ENCODE assay signal across 12 cellular contexts in the genomic region with DNA sequence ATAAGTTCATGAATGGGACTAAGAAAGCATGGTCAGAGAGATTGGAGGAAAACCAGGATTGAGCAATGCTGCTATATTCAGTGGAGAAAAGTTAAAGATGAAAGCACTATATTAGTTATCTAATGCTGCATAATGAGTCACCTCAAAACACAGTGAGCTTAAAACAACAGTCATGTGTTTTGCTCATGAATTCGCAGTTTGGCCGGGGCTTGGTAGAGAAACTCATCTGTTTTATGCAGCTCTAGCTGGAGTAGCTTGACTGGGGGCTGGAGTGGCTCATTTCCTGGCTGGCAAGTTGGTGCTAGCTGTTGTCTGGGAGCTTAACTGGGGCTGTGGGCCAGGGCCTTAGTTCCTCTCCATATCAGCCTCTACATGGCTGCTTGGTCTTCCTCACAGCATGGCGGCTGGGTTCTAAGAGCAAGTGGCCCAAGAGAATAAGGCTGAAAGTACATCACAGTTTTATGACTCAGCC.
DNase-seq lines count a peak whose midpoint lies in the region; ATAC-seq and TF ChIP-seq lines count a peak whose summit lies in the region.
"Had no signal": no experiment of that assay in that cellular context is flagged by ENCODE, and none has a peak within 500 bp of the region (broad histone marks: within the 10 kb centered on the region; RNA-seq: fewer than 3 reads in every experiment).

No MANE protein-coding gene starts in this region.

- peaks cover 5% of the 10 kb centered on the region for H3K4me1 ChIP-seq in BE2C
- H3K4me1 ChIP-seq: Caco-2, neural progenitor cell had no signal

- peak; percentile 75 for DNase-seq in EH (ENCODE audit: low read depth)
- peak; percentile 28 for DNase-seq in RWPE1 (ENCODE audit: low spot score)
- peak; percentile 59 for DNase-seq in fibroblast of gingiva (ENCODE audit: low read depth)
- peak; percentile 69 for DNase-seq in renal cortical epithelial cell (ENCODE audit: low read depth)
- no peak for DNase-seq in NCI-H1048 (lab: John Stamatoyannopoulos, UW)
- no peak for DNase-seq in T-helper 1 cell
- no peak for DNase-seq in BE2C
- DNase-seq: Caco-2, left colon had no signal

- ATAC-seq in GM21576 (IDR thresholded peaks at IDR 0.05; ENCODE audit: unreplicated experiment), result no peak
- ATAC-seq: HCT116, left colon had no signal

- no peak overlapping the region for H3K4me3 ChIP-seq in BE2C (ENCODE audit: low read depth, low read length)
- H3K4me3 ChIP-seq: neural progenitor cell had no signal

- peak overlapping the region; percentile 63 for H3K27ac ChIP-seq in RWPE1
- H3K27ac ChIP-seq: neural progenitor cell had no signal

- POLR2A ChIA-PET in RWPE1 (lab: Yijun Ruan, JAX; ENCODE audit: low non-redundant PET), result no interaction called here

- CTCF ChIA-PET in RWPE1 (lab: Yijun Ruan, JAX), result no interaction called here

- no peaks in the 10 kb centered on the region for H3K9me3 ChIP-seq in BE2C
- H3K9me3 ChIP-seq: Caco-2 had no signal

- TF ChIP-seq CTCF in RWPE1 (conservative IDR thresholded peaks at IDR 0.05; ENCODE audit: low read depth) (no peak), BE2C (IDR thresholded peaks at IDR 0.05; ENCODE audit: low read depth, low read length) (no peak)

- H3K36me3 ChIP-seq in BE2C, result no peaks in the 10 kb centered on the region
- H3K36me3 ChIP-seq: neural progenitor cell had no signal

- no peaks in the 10 kb centered on the region for H3K27me3 ChIP-seq in BE2C
- H3K27me3 ChIP-seq: neural progenitor cell had no signal

Comparison
In these comparisons a context has a peak if more than half of its experiments do, and no peak if none do; other contexts are left out.
1. DNase-seq: peak in EH (single experiment), RWPE1 (single experiment), fibroblast of gingiva (single experiment) and renal cortical epithelial cell (single experiment); none in NCI-H1048 (single experiment), T-helper 1 cell (0 of 5) and BE2C (single experiment).